8 cellular contexts compared by ENCODE assay signal in the genomic region with DNA sequence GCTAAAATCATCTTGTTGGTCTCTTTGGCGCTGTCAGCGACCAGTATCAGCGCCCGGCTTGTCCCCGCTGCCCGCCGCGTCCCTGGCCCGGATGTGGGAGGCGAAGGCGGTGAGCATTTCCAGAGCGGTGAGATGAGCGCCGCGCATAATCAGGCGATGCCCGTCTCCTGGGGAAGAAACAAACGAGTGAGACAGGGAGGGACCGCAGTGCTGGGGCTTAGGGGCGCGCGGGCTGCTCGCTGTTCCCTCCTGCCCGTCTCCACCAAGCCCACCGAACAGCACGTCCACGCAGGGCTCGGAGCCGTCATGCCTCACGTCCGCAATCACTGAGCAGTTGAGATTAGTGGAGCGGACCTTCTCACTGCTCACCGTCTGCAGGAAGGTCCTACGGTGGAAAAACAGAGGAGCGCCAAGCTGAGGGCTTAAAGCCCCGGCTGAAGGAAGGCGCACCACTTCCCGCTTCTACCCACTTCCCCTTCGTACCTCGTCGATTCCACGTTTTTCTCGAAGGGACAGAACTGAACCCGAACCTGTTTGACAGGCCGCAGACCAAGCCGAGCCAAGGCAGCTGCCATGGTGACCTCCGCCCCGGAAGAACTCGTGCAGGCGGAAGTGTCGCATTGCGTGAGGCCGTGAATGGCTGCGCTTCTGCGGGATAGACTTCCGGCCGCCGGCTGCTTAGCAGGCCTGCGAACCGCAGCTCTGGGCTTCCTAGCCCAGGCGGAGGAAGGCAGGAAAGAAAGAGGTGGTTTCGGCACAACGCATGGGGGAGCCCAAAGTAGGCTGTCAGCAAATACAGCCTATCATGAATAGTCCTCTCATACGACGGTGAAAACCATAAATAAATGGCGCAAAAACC. TPM values are rescaled to one million over a fixed set of nuclear protein-coding genes. Genes with fewer than 3 reads are reported as not detected.
A peak's percentile ranks its signal among the peaks of the same experiment; 100 is the strongest.
DNase-seq lines count a peak whose midpoint lies in the region; ATAC-seq, FAIRE-seq and TF ChIP-seq lines count a peak whose summit lies in the region.

A gene (minus strand): TSS at position 595 of the 859 bp plus-strand sequence. CDS start 20 bp downstream, at position 575.

- intact Hi-C loops in Right ventricle myocardium inferior (cut with DNase I) = no loop called here
- intact Hi-C loops in pancreas (cut with DNase I) = no loop called here
- intact Hi-C loops in thyroid gland (cut with DNase I) = no loop called here

- H3K27me3 ChIP-seq in pancreas (no peaks in the 10 kb centered on the region), thyroid gland (no peaks in the 10 kb centered on the region)

- CTCF ChIA-PET in GM10248 (lab: Yijun Ruan, JAX) = interaction anchor here (1.0 to 4.1 kb wide), 6 partner anchors 10 to 114 kb away, joined by 3 to 27 read pairs (median 14); a partner anchor contains a TSS

- DNase-seq in GM10248 (ENCODE audit: extremely low spot score) = peak; percentile 88
- DNase-seq in NCI-H1105 (lab: John Stamatoyannopoulos, UW) = peak; percentile 88
- peak; percentile 86 for DNase-seq in SW 1271 (lab: John Stamatoyannopoulos, UW)
- DNase-seq in activated naive CD8-positive, alpha-beta T cell treated with anti-CD3 and anti-CD28 coated beads, Interleukin-2, amount 10 ng/mL, durations not matched to agents 7 days and 5 days = peak; percentile 98
- peak; percentile 96 for DNase-seq in Right ventricle myocardium inferior (ENCODE audit: missing footprints)
- peak; percentile 91 to 98 (median 94) for DNase-seq in pancreas
- peak; percentile 93 to 95 for DNase-seq in thyroid gland

- H3K27ac Mint-ChIP-seq in activated naive CD8-positive, alpha-beta T cell treated with anti-CD3 and anti-CD28 coated beads, Interleukin-2, amount 10 ng/mL, durations not matched to agents 7 days and 5 days = peak within 1 kb of the TSS; percentile 91

- peak within 1 kb of the TSS; percentile 86 to 92 (median 87) for H3K27ac ChIP-seq in pancreas
- peak within 1 kb of the TSS; percentile 82 to 86 (median 83) for H3K27ac ChIP-seq in thyroid gland

- H3K36me3 Mint-ChIP-seq in activated naive CD8-positive, alpha-beta T cell treated with anti-CD3 and anti-CD28 coated beads, Interleukin-2, amount 10 ng/mL, durations not matched to agents 7 days and 5 days = peaks cover 10% of the 10 kb centered on the region

- peak within 1 kb of the TSS; percentile 53 to 69 (median 62) for H3K4me3 ChIP-seq in pancreas
- H3K4me3 ChIP-seq in thyroid gland (replicated peaks in 1 of 3) = peak within 1 kb of the TSS; percentile 4 to 78 (median 35)

- H3K4me1 ChIP-seq in pancreas (peaks cover 5 to 16% (median 7%) of the 10 kb centered on the region in 3 donors), thyroid gland (peaks cover 5 to 16% of the 10 kb centered on the region in 2 donors)

- H3K9me3 Mint-ChIP-seq in activated naive CD8-positive, alpha-beta T cell treated with anti-CD3 and anti-CD28 coated beads, Interleukin-2, amount 10 ng/mL, durations not matched to agents 7 days and 5 days = no peaks in the 10 kb centered on the region

- TF ChIP-seq POLR2A in thyroid gland (IDR thresholded peaks at IDR 0.05) = peak in 1 of 2 donors; percentile 80

- peak within 1 kb of the TSS; percentile 93 for H3K4me3 Mint-ChIP-seq in activated naive CD8-positive, alpha-beta T cell treated with anti-CD3 and anti-CD28 coated beads, Interleukin-2, amount 10 ng/mL, durations not matched to agents 7 days and 5 days

- peaks cover 0 to 4% (median 0%) of the 10 kb centered on the region in 3 donors for H3K36me3 ChIP-seq in pancreas
- H3K36me3 ChIP-seq in thyroid gland = peaks cover 14 to 16% of the 10 kb centered on the region in 2 donors

- peaks cover 14% of the 10 kb centered on the region for H3K4me1 Mint-ChIP-seq in activated naive CD8-positive, alpha-beta T cell treated with anti-CD3 and anti-CD28 coated beads, Interleukin-2, amount 10 ng/mL, durations not matched to agents 7 days and 5 days

- no peaks in the 10 kb centered on the region for H3K9me3 ChIP-seq in pancreas
- no peaks in the 10 kb centered on the region for H3K9me3 ChIP-seq in thyroid gland

- POLR2A ChIA-PET in GM10248 (lab: Yijun Ruan, JAX) = interaction anchor here (0.8 to 2.3 kb wide), 3 partner anchors 10 to 66 kb away, joined by 3 to 8 read pairs (median 4); a partner anchor contains a TSS
- POLR2A ChIA-PET in activated naive CD8-positive, alpha-beta T cell treated with anti-CD3 and anti-CD28 coated beads, Interleukin-2, amount 10 ng/mL, durations not matched to agents 7 days and 5 days (lab: Charles Lee) = interaction anchor here (0.6 to 3.3 kb wide), 12 partner anchors 10 to 274 kb away, joined by 3 to 61 read pairs (median 4); a partner anchor contains a TSS

- no peak for FAIRE-seq in pancreas (lab: Jason Lieb, UNC)

- TF ChIP-seq CTCF in GM10248 (IDR thresholded peaks at IDR 0.05; ENCODE audit: control extremely low read depth, extremely low read depth, low read depth, missing control alignments) = no peak
- TF ChIP-seq CTCF in pancreas (IDR thresholded peaks at IDR 0.05) = no peak
- TF ChIP-seq CTCF in thyroid gland (IDR thresholded peaks at IDR 0.05) = no peak

- ATAC-seq in HG02571 (IDR thresholded peaks at IDR 0.05; ENCODE audit: unreplicated experiment) (peak; percentile 85), Right ventricle myocardium inferior (peak; percentile 95), pancreas (peak; percentile 96 to 98 (median 96))
- ATAC-seq in activated naive CD8-positive, alpha-beta T cell treated with anti-CD3 and anti-CD28 coated beads, Interleukin-2, amount 10 ng/mL, durations not matched to agents 7 days and 5 days (ENCODE audit: low read depth) = peak; percentile 92

- no peaks in the 10 kb centered on the region for H3K27me3 Mint-ChIP-seq in activated naive CD8-positive, alpha-beta T cell treated with anti-CD3 and anti-CD28 coated beads, Interleukin-2, amount 10 ng/mL, durations not matched to agents 7 days and 5 days

- WGBS in pancreas, 2 donors = 0 to 1% methylated on average over 66 of the region's 66 CpGs
- WGBS in thyroid gland, 2 donors = 1 to 2% methylated on average over 41 of the region's 66 CpGs

RNA-seq across cellular contexts. Expression of the gene that starts here (rescaled TPM):
- 10 to 100 TPM; 91.6 to 92.1 TPM for total RNA-seq in activated naive CD8-positive, alpha-beta T cell treated with anti-CD3 and anti-CD28 coated beads, Interleukin-2, amount 10 ng/mL, durations not matched to agents 7 days and 5 days
- total RNA-seq in Right ventricle myocardium inferior = 167 TPM
- 10 to 100 TPM; 37.6 to 60.0 (median 39.4) TPM for total RNA-seq in pancreas
- polyA plus RNA-seq in pancreas = 10 to 100 TPM; 52.3 to 54.6 TPM
- total RNA-seq in thyroid gland = 10 to 100 TPM; 15.0 to 49.4 (median 40.9) TPM

Comparison
In these comparisons a context has a peak if more than half of its experiments do, and no peak if none do; other contexts are left out.
1. Peak in every context shown above with its lines: DNase-seq, ATAC-seq, H3K4me3 ChIP-seq and H3K27ac ChIP-seq.